In the genomic region with DNA sequence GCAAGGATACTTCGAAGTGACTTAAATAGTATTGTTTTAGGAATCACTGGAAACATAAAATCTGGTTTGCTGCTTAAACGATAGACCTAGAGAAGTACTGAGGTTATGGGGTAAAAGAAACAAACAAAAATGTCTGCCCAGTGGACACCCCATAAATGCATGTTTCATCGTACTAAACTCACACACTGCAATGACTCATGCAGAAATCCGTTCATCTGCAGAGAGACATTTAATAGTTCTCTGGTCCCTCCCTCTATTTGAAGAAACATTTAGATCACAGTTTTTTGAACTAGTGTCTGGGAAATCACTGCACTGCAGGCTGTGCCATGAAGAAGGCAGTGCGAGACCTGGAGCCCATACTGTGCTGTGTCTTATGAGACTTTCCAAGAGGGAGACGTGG, we compare ENCODE assay signal across 22 cellular contexts. TPM values are rescaled to one million over a fixed set of nuclear protein-coding genes. Genes with fewer than 3 reads are reported as not detected.
"Had no signal": no experiment of that assay in that cellular context is flagged by ENCODE, and none has a peak within 500 bp of the region (broad histone marks: within the 10 kb centered on the region; RNA-seq: fewer than 3 reads in every experiment).

No MANE protein-coding gene starts in this region.

- H3K4me3 Mint-ChIP-seq: activated CD4-positive, alpha-beta T cell treated with anti-CD3 and anti-CD28 coated beads for 36 hours; naive B cell; stimulated activated naive CD8-positive, alpha-beta T cell treated with anti-CD3 and anti-CD28 coated beads, Interleukin-15, amount 100 ng/mL, for 72 hours had no signal

- H3K4me1 ChIP-seq: gastrocnemius medialis, prostate gland, right atrium auricular region, suprapubic skin, transverse colon, uterus had no signal

- H3K4me3 ChIP-seq: gastrocnemius medialis, mucosa of descending colon, prostate gland, right atrium auricular region, skin epidermis, suprapubic skin, transverse colon, uterus had no signal

- H3K4me1 Mint-ChIP-seq: activated CD4-positive, alpha-beta T cell treated with anti-CD3 and anti-CD28 coated beads for 36 hours; naive B cell; stimulated activated naive CD8-positive, alpha-beta T cell treated with anti-CD3 and anti-CD28 coated beads, Interleukin-15, amount 100 ng/mL, for 72 hours had no signal

- H3K36me3 ChIP-seq: gastrocnemius medialis, prostate gland, right atrium auricular region, suprapubic skin, transverse colon, uterus had no signal

- H3K27ac Mint-ChIP-seq: activated CD4-positive, alpha-beta T cell treated with anti-CD3 and anti-CD28 coated beads for 36 hours; activated naive CD4-positive, alpha-beta T cell treated with anti-CD3 and anti-CD28 coated beads, Interleukin-2, amount 50 U/mL, for 72 hours; naive B cell; stimulated activated naive CD8-positive, alpha-beta T cell treated with anti-CD3 and anti-CD28 coated beads, Interleukin-15, amount 100 ng/mL, for 72 hours had no signal

- H3K27me3 ChIP-seq: gastrocnemius medialis, right atrium auricular region, suprapubic skin, transverse colon, uterus had no signal

- H3K9me3 Mint-ChIP-seq: activated naive CD4-positive, alpha-beta T cell treated with anti-CD3 and anti-CD28 coated beads, Interleukin-2, amount 50 U/mL, for 72 hours; naive B cell; stimulated activated naive CD8-positive, alpha-beta T cell treated with anti-CD3 and anti-CD28 coated beads, Interleukin-15, amount 100 ng/mL, for 72 hours had no signal

- ATAC-seq: activated CD4-positive, alpha-beta T cell treated with anti-CD3 and anti-CD28 coated beads for 36 hours; activated naive CD4-positive, alpha-beta T cell treated with anti-CD3 and anti-CD28 coated beads, Interleukin-2, amount 50 U/mL, for 72 hours; gastrocnemius medialis; mucosa of descending colon; stimulated activated naive CD8-positive, alpha-beta T cell treated with anti-CD3 and anti-CD28 coated beads, Interleukin-15, amount 100 ng/mL, for 72 hours had no signal

- H3K27ac ChIP-seq: gastrocnemius medialis, prostate gland, right atrium auricular region, skin epidermis, suprapubic skin, transverse colon, uterus had no signal

- H3K36me3 Mint-ChIP-seq: activated naive CD4-positive, alpha-beta T cell treated with anti-CD3 and anti-CD28 coated beads, Interleukin-2, amount 50 U/mL, for 72 hours; naive B cell had no signal

- H3K9me3 ChIP-seq: gastrocnemius medialis, mucosa of descending colon, prostate gland, right atrium auricular region, suprapubic skin, transverse colon, uterus had no signal

- DNase-seq: activated CD4-positive, alpha-beta T cell treated with anti-CD3 and anti-CD28 coated beads for 36 hours; activated CD4-positive, alpha-beta T cell treated with anti-CD3 and anti-CD28 coated beads, Interleukin-2, amount 50 U/mL, for 48 hours; activated gamma-delta T cell treated with Interleukin-2 at 50 U/mL for 16 hours; dermis blood vessel endothelial cell; gastrocnemius medialis; head of caudate nucleus; mesenchymal stem cell; mucosa of descending colon; naive B cell; stimulated activated naive CD8-positive, alpha-beta T cell treated with anti-CD3 and anti-CD28 coated beads, Interleukin-15, amount 100 ng/mL, for 72 hours; T-helper 2 cell; transverse colon; uterus had no signal

RNA-seq across cellular contexts. Expression of a gene that starts 25.5 kb away (rescaled TPM):
- total RNA-seq: activated CD4-positive, alpha-beta T cell treated with anti-CD3 and anti-CD28 coated beads for 36 hours; activated naive CD4-positive, alpha-beta T cell treated with anti-CD3 and anti-CD28 coated beads, Interleukin-2, amount 50 U/mL, for 72 hours; chondrocyte; dermis blood vessel endothelial cell; fibroblast of lung; lower leg skin; osteocyte; prostate gland; right atrium auricular region had no signal
- polyA plus RNA-seq: fibroblast of lung had no signal
